ENCODE assay signal across 23 cellular contexts in genomic region chr16:78729687-78730086, GRCh38.
A peak's percentile ranks its signal among the peaks of the same experiment; 100 is the strongest.
DNase-seq lines count a peak whose midpoint lies in the region; ATAC-seq, FAIRE-seq and TF ChIP-seq lines count a peak whose summit lies in the region.
"Had no signal": no experiment of that assay in that cellular context is flagged by ENCODE, and none has a peak within 500 bp of the region (broad histone marks: within the 10 kb centered on the region; RNA-seq: fewer than 3 reads in every experiment).

No MANE protein-coding gene starts in this region.

- TF ChIP-seq RAD21 in HepG2 (CRISPR knock-in tag; IDR thresholded peaks at IDR 0.05): no peak

- DNase-seq in HepG2 (ENCODE audit: low spot score) (peak; percentile 82), ureter (ENCODE audit: low spot score) (no peak), Right ventricle myocardium superior (no peak), DMS114 treated with DMSO at 0.1 percent for 48 hours (lab: John Stamatoyannopoulos, UW; ENCODE audit: unreplicated experiment) (no peak)
- no peak for DNase-seq in activated CD4-positive, alpha-beta T cell treated with anti-CD3 and anti-CD28 coated beads, Interleukin-2, amount 50 U/mL, for 1 hour
- DNase-seq: activated CD4-positive, alpha-beta T cell treated with anti-CD3 and anti-CD28 coated beads, Interleukin-2, amount 10 ng/mL, durations not matched to agents 24 days and 14 days; activated naive CD8-positive, alpha-beta T cell treated with anti-CD3 and anti-CD28 coated beads, Interleukin-2, amount 10 ng/mL, durations not matched to agents 7 days and 5 days; C1 segment of cervical spinal cord; colonic mucosa; GOT3; heart right ventricle; left lung; NCI-H187 treated with DMSO at 0.1 percent for 48 hours; NCI-H345; nephron progenitor cell; T-helper 1 cell had no signal

- ATAC-seq in GM19397 (IDR thresholded peaks at IDR 0.05; ENCODE audit: unreplicated experiment): peak; percentile 73
- peak; percentile 65 for ATAC-seq in HG02678 (IDR thresholded peaks at IDR 0.05; ENCODE audit: unreplicated experiment)
- peak; percentile 46 for ATAC-seq in HG03520 (IDR thresholded peaks at IDR 0.05; ENCODE audit: unreplicated experiment)
- peak; percentile 64 for ATAC-seq in HepG2
- ATAC-seq in Right ventricle myocardium superior (ENCODE audit: poor library complexity): no peak
- ATAC-seq: heart right ventricle, left lung, sciatic nerve had no signal

- no peaks in the 10 kb centered on the region for H3K36me3 ChIP-seq in HepG2 (replicated peaks in 1 of 2; ENCODE audit: control insufficient read depth in 1 of 2, insufficient read depth in 2 of 2, low read length in 2 of 2)
- H3K36me3 ChIP-seq: colonic mucosa, heart right ventricle, left lung, thoracic aorta had no signal

- peaks cover 82% of the 10 kb centered on the region for H3K4me1 ChIP-seq in HepG2 (ENCODE audit: insufficient read depth, low read length)
- H3K4me1 ChIP-seq: colonic mucosa, heart right ventricle, left lung had no signal

- in situ Hi-C loops in HepG2 (cut with HindIII; ENCODE audit: extremely low pct_ligation_motif_present, low pct_unique_long_range_greater_than_20kb): loop anchor here (5.0 kb wide), 1 partner anchor 38 kb away; no protein-coding TSS in a partner anchor

- intact Hi-C loops in HepG2 (cut with micrococcal nuclease; ENCODE audit: unreplicated experiment): loop anchor here (10.0 kb wide), 1 partner anchor 1535 kb away; the partner anchor contains the start of genes MON1B and SYCE1L
- intact Hi-C loops in Right ventricle myocardium superior (cut with DNase I): no loop called here

- no peak overlapping the region for H2AFZ ChIP-seq in HepG2 (ENCODE audit: low read length)

- TF ChIP-seq CTCF in HepG2 (CRISPR knock-in tag; IDR thresholded peaks at IDR 0.05): no peak

- peak overlapping the region; percentile 58 for H3K27ac ChIP-seq in HepG2 (ENCODE audit: extremely low read length, insufficient read depth, low read length)
- H3K27ac ChIP-seq: colonic mucosa, heart right ventricle, KMS-11, left lung, thoracic aorta had no signal

- WGBS in HepG2 (ENCODE audit: low lambda C conversion rate): 0% methylated on average over 2 of the region's 2 CpGs

- TF ChIP-seq EP300 in HepG2 (IDR thresholded peaks at IDR 0.05; ENCODE audit: low read depth in 2 of 2, low read length in 2 of 2) (peak; percentile 70 to 82; a peak in 3 of 4 replicates), HepG2 (CRISPR knock-in tag; IDR thresholded peaks at IDR 0.05; ENCODE audit: borderline replicate concordance) (peak; percentile 49; the same call in 1 of the 2 replicates)

- no peaks in the 10 kb centered on the region for H3K27me3 ChIP-seq in HepG2 (ENCODE audit: control insufficient read depth in 1 of 2, insufficient read depth in 2 of 2, low read length in 2 of 2)
- H3K27me3 ChIP-seq: colonic mucosa, heart right ventricle, left lung had no signal

- no peak for TF ChIP-seq POLR2A in HepG2 (IDR thresholded peaks at IDR 0.05; ENCODE audit: insufficient read depth in 1 of 2, low read depth in 2 of 2, low read length in 2 of 2)

- H3K9me3 ChIP-seq in HepG2 (ENCODE audit: low read length): no peaks in the 10 kb centered on the region
- H3K9me3 ChIP-seq: colonic mucosa, heart right ventricle, left lung, thoracic aorta had no signal

- no peak overlapping the region for H3K4me3 ChIP-seq in HepG2 (replicated peaks in 1 of 3; ENCODE audit: insufficient read depth in 1 of 3, low read depth in 2 of 3, low read length in 3 of 3)
- H3K4me3 ChIP-seq: colonic mucosa, heart right ventricle, left lung, thoracic aorta had no signal

- CTCF ChIA-PET in HepG2 (lab: Yijun Ruan, JAX; ENCODE audit: low intra/inter-chr PET ratio, low total read pairs): no interaction called here

- H3K79me2 ChIP-seq in HepG2 (ENCODE audit: insufficient read depth, low read length): no peaks in the 10 kb centered on the region

- H3K4me2 ChIP-seq in HepG2 (ENCODE audit: low read depth, low read length): peak overlapping the region; percentile 46
- H3K4me2 ChIP-seq: KMS-11 had no signal

- POLR2A ChIA-PET in HepG2 (lab: Yijun Ruan, JAX): interaction anchor here (2.0 kb wide), 1 partner anchor 27 kb away, joined by 8 read pairs; no protein-coding TSS in a partner anchor

- no TSS peak for BruUV-seq in HepG2 (replicated peaks; lab: Mats Ljungman, UMichigan)

- 0 out of 2 replicates have a peak overlapping the region, but pooled peaks have one; percentile 3 for H3K9ac ChIP-seq in HepG2 (ENCODE audit: insufficient read depth, low read depth, low read length)
- H3K9ac ChIP-seq: KMS-11 had no signal

- H4K20me1 ChIP-seq in HepG2 (ENCODE audit: insufficient read depth, low read length): no peaks in the 10 kb centered on the region

- peak; percentile 74 for FAIRE-seq in HepG2 (lab: Jason Lieb, UNC)
- FAIRE-seq: G401.6 had no signal

TF ChIP-seq in HepG2, 621 proteins besides CTCF, POLR2A, EP300 and RAD21 (continues in another document):
- TF ChIP-seq ATF4 (CRISPR knock-in tag; IDR thresholded peaks at IDR 0.05): peak in 1 of 2 experiments; percentile 96; a peak in 2 of 4 replicates
- 0 out of 2 replicates have a peak, but pooled peaks have one; percentile 33 for TF ChIP-seq ZNF792 (CRISPR knock-in tag; IDR thresholded peaks at IDR 0.05)
- TF ChIP-seq ZFP36L2 (CRISPR knock-in tag; IDR thresholded peaks at IDR 0.05): no peak
- no peak for TF ChIP-seq MBNL3 (CRISPR knock-in tag; conservative IDR thresholded peaks at IDR 0.05)
- TF ChIP-seq PHF21A (CRISPR knock-in tag; IDR thresholded peaks at IDR 0.05): 0 out of 2 replicates have a peak, but pooled peaks have one; percentile 48
- peak; percentile 85; the same call in 1 of the 2 replicates for TF ChIP-seq SALL1 (CRISPR knock-in tag; IDR thresholded peaks at IDR 0.05)
- no peak for TF ChIP-seq RNF219 (CRISPR knock-in tag; IDR thresholded peaks at IDR 0.05)
- TF ChIP-seq NFE2 (CRISPR knock-in tag; IDR thresholded peaks at IDR 0.05): no peak
- TF ChIP-seq ETV5 (CRISPR knock-in tag; IDR thresholded peaks at IDR 0.05; ENCODE audit: borderline replicate concordance): 0 out of 2 replicates have a peak, but pooled peaks have one; percentile 12
- no peak for TF ChIP-seq PCBP1 (IDR thresholded peaks at IDR 0.05; ENCODE audit: borderline replicate concordance, low read depth, low read length)
- TF ChIP-seq CREB1 (IDR thresholded peaks at IDR 0.05): no peak
- 0 out of 2 replicates have a peak, but pooled peaks have one; percentile 34 for TF ChIP-seq CREB1 (CRISPR knock-in tag; IDR thresholded peaks at IDR 0.05)
- TF ChIP-seq IKZF1 (IDR thresholded peaks at IDR 0.05): no peak
- TF ChIP-seq ZNF256 (CRISPR knock-in tag; conservative IDR thresholded peaks at IDR 0.05): 0 out of 2 replicates have a peak, but pooled peaks have one; percentile 25
- TF ChIP-seq NR2C2 (CRISPR knock-in tag; IDR thresholded peaks at IDR 0.05; ENCODE audit: borderline replicate concordance): no peak; the same call in 1 of the 2 replicates
- TF ChIP-seq ARID5B (CRISPR knock-in tag; IDR thresholded peaks at IDR 0.05): peak; percentile 94
- TF ChIP-seq NCOA1 (CRISPR knock-in tag; IDR thresholded peaks at IDR 0.05): no peak
